24 cellular contexts compared by ENCODE assay signal in genomic region chrX:71304561-71304960, GRCh38.
"Had no signal": no experiment of that assay in that cellular context is flagged by ENCODE, and none has a peak within 500 bp of the region (broad histone marks: within the 10 kb centered on the region; RNA-seq: fewer than 3 reads in every experiment).

No MANE protein-coding gene starts in this region.

- ATAC-seq: K562, Panc1, Right ventricle myocardium inferior had no signal

- H3K27me3 ChIP-seq: SJCRH30 had no signal

- H3K27me3 Mint-ChIP-seq: activated B cell treated with CpG ODN at 0.5 μM for 24 hours; activated naive CD4-positive, alpha-beta T cell treated with anti-CD3 and anti-CD28 coated beads, Interleukin-2, amount 50 U/mL, for 24 hours; brain had no signal

- H3K27ac Mint-ChIP-seq: activated B cell treated with CpG ODN at 0.5 μM for 24 hours; activated naive CD4-positive, alpha-beta T cell treated with anti-CD3 and anti-CD28 coated beads, Interleukin-2, amount 50 U/mL, for 24 hours; brain had no signal

- H3K9me3 ChIP-seq: SJCRH30, SK-N-SH had no signal

- H3K4me3 Mint-ChIP-seq: activated B cell treated with CpG ODN at 0.5 μM for 24 hours; activated naive CD4-positive, alpha-beta T cell treated with anti-CD3 and anti-CD28 coated beads, Interleukin-2, amount 50 U/mL, for 24 hours; brain had no signal

- H3K27ac ChIP-seq: SJCRH30 had no signal

- DNase-seq: activated B cell treated with CpG ODN at 0.5 μM for 24 hours; activated CD4-positive, alpha-beta T cell treated with anti-CD3 and anti-CD28 coated beads for 1 hour; activated CD8-positive, alpha-beta memory T cell treated with anti-CD3 and anti-CD28 coated beads, Interleukin-2, amount 50 U/mL, for 4 hours; activated gamma-delta T cell treated with Interleukin-2 at 50 U/mL for 16 hours; amygdala; Karpas-422; MM.1S; NCI-H1105; NCI-H1436; NCI-H187; NCI-H2081; NCI-H510A treated with DMSO at 0.1 percent for 48 hours; NCI-H69; NK-92 treated with Interleukin-12 subunit alpha and Interleukin-12 subunit beta, amount 100 ng/mL, for 24 hours; OCI-M1; RPMI8226; SJCRH30; SK-N-SH; T1000 had no signal

- H3K4me1 Mint-ChIP-seq: activated B cell treated with CpG ODN at 0.5 μM for 24 hours, brain had no signal

- H3K4me3 ChIP-seq: K562, SJCRH30 had no signal

- H3K9me3 Mint-ChIP-seq: activated B cell treated with CpG ODN at 0.5 μM for 24 hours; activated naive CD4-positive, alpha-beta T cell treated with anti-CD3 and anti-CD28 coated beads, Interleukin-2, amount 50 U/mL, for 24 hours had no signal
